In genomic region chr5:55173696-55174101, GRCh38 we compare ENCODE assay signal across 8 cellular contexts. TPM values are rescaled to one million over a fixed set of nuclear protein-coding genes. Genes with fewer than 3 reads are reported as not detected.
DNase-seq lines count a peak whose midpoint lies in the region; ATAC-seq and TF ChIP-seq lines count a peak whose summit lies in the region.

No MANE protein-coding gene starts in this region.

- H3K4me1 ChIP-seq in ascending aorta (peaks cover 0 to 8% of the 10 kb centered on the region in 2 donors), mesodermal cell (ENCODE audit: control insufficient read depth, insufficient read depth, low read length, poor library complexity, severe bottlenecking) (peaks cover 6% of the 10 kb centered on the region)

- WGBS in mesodermal cell (ENCODE audit: insufficient coverage in 2 of 2), 2 experiments, result 0 to 1% methylated on average over 2 to 5 of the region's 8 CpGs

- intact Hi-C loops in ascending aorta (cut with DNase I), result loop anchor here (2.0 to 10.0 kb wide), 5 partner anchors 59 to 1641 kb away; partner anchors contain the start of genes CCNO, IL6ST, MAP3K1 and SLC38A9

- ATAC-seq in GM19023 (IDR thresholded peaks at IDR 0.05; ENCODE audit: unreplicated experiment), result peak; percentile 14
- peak; percentile 5 for ATAC-seq in HG03571 (IDR thresholded peaks at IDR 0.05; ENCODE audit: unreplicated experiment)
- no peak for ATAC-seq in esophagus mucosa

- DNase-seq in AG04450 (ENCODE audit: low read depth, low spot score), result no peak
- no peak for DNase-seq in ascending aorta (ENCODE audit: low spot score in 2 of 2)
- DNase-seq in HCEC 1CT, result no peak
- DNase-seq in GF-D8 (lab: John Stamatoyannopoulos, UW), result no peak

- H3K27ac ChIP-seq in AG04450 (ENCODE audit: low read depth, low read length) (no peak overlapping the region), ascending aorta (no peak overlapping the region), mesodermal cell (ENCODE audit: low read depth, low read length, severe bottlenecking) (no peak overlapping the region)

- H3K9me3 ChIP-seq in AG04450 (ENCODE audit: control insufficient read depth, insufficient read depth, low read length), result no peaks in the 10 kb centered on the region; the same call in 1 of the 2 replicates
- H3K9me3 ChIP-seq in ascending aorta, result no peaks in the 10 kb centered on the region
- H3K9me3 ChIP-seq in mesodermal cell (ENCODE audit: control insufficient read depth, low read length), result no peaks in the 10 kb centered on the region

- CTCF ChIA-PET in AG04450 (lab: Charles Lee), result no interaction called here

- no peaks in the 10 kb centered on the region for H3K36me3 ChIP-seq in ascending aorta
- H3K36me3 ChIP-seq in mesodermal cell (ENCODE audit: control insufficient read depth, insufficient read depth, low read length), result no peaks in the 10 kb centered on the region

- TF ChIP-seq CTCF in AG04450 (IDR thresholded peaks at IDR 0.05; ENCODE audit: low read depth, low read length) (no peak), ascending aorta (IDR thresholded peaks at IDR 0.05) (no peak)

- POLR2A ChIA-PET in AG04450 (lab: Yijun Ruan, JAX), result interaction anchor here (0.6 kb wide), 1 partner anchor 70 kb away, joined by 4 read pairs; no protein-coding TSS in a partner anchor

- H3K27me3 ChIP-seq in AG04450 (ENCODE audit: control insufficient read depth, insufficient read depth, low read length) (peaks cover 51% of the 10 kb centered on the region), ascending aorta (peaks cover 6% of the 10 kb centered on the region)

- peak overlapping the region; percentile 57 for H3K4me3 ChIP-seq in AG04450 (ENCODE audit: low read depth, low read length)
- H3K4me3 ChIP-seq in ascending aorta, result peak overlapping the region; percentile 57 to 64
- H3K4me3 ChIP-seq in mesodermal cell (ENCODE audit: extremely low read depth, insufficient read depth, low read length, poor library complexity, severe bottlenecking), result peak overlapping the region; percentile 32

RNA-seq across cellular contexts. Expression of gene CDC20B, which starts 0.7 kb away (rescaled TPM):
- polyA plus RNA-seq in AG04450 (2011; rRNA removed), result not detected in 2 replicates
- polyA minus RNA-seq in AG04450 (2011; rRNA and poly(A)+ RNA removed), result not detected in 2 replicates
- not detected for total RNA-seq in ascending aorta
- polyA plus RNA-seq in mesodermal cell (2013, experiment 1 of 2), result 0.55 TPM
- polyA plus RNA-seq in mesodermal cell (2013, experiment 2 of 2), result 0.46 TPM
- total RNA-seq in esophagus mucosa, result not detected

RNA-seq across cellular contexts. Expression of gene GPX8, which starts 13.7 kb away (rescaled TPM):
- 234 and 317 TPM in 2 replicates for polyA plus RNA-seq in AG04450 (2011; rRNA removed)
- 45.4 and 73.7 TPM in 2 replicates for polyA minus RNA-seq in AG04450 (2011; rRNA and poly(A)+ RNA removed)
- total RNA-seq in ascending aorta, result 27.9 TPM
- polyA plus RNA-seq in mesodermal cell (2013, experiment 1 of 2), result 120 TPM
- 138 TPM for polyA plus RNA-seq in mesodermal cell (2013, experiment 2 of 2)
- total RNA-seq in esophagus mucosa, result 6.3 TPM

RNA-seq across cellular contexts. Expression of gene MCIDAS, which starts 53.4 kb away (rescaled TPM):
- polyA plus RNA-seq in AG04450 (2011; rRNA removed), result not detected in 2 replicates
- polyA minus RNA-seq in AG04450 (2011; rRNA and poly(A)+ RNA removed), result not detected in 2 replicates
- total RNA-seq in ascending aorta (not detected), esophagus mucosa (0.20 TPM)
- not detected for polyA plus RNA-seq in mesodermal cell (2013, experiment 1 of 2)
- polyA plus RNA-seq in mesodermal cell (2013, experiment 2 of 2), result not detected

RNA-seq across cellular contexts. Expression of gene CCNO, which starts 59.7 kb away (rescaled TPM):
- polyA plus RNA-seq in AG04450 (2011; rRNA removed), result not detected in 2 replicates
- polyA minus RNA-seq in AG04450 (2011; rRNA and poly(A)+ RNA removed), result not detected in 2 replicates
- total RNA-seq in ascending aorta, result 43.2 TPM
- 0.52 TPM for polyA plus RNA-seq in mesodermal cell (2013, experiment 1 of 2)
- polyA plus RNA-seq in mesodermal cell (2013, experiment 2 of 2), result not detected
- 2.2 TPM for total RNA-seq in esophagus mucosa
